In genomic region chr1:202854787-202855186, GRCh38 we compare ENCODE assay signal across 32 cellular contexts. TPM values are rescaled to one million over a fixed set of nuclear protein-coding genes. Genes with fewer than 3 reads are reported as not detected.
"Had no signal": no experiment of that assay in that cellular context is flagged by ENCODE, and none has a peak within 500 bp of the region (broad histone marks: within the 10 kb centered on the region; RNA-seq: fewer than 3 reads in every experiment).

No MANE protein-coding gene starts in this region.

- H3K36me3 ChIP-seq: adrenal gland, brain microvascular endothelial cell, breast epithelium had no signal

- H3K4me1 ChIP-seq: body of pancreas, breast epithelium had no signal

- H3K27ac ChIP-seq: adrenal gland, body of pancreas, brain microvascular endothelial cell, breast epithelium, VCaP had no signal

- H3K4me3 ChIP-seq: adrenal gland, body of pancreas, breast epithelium had no signal

- ATAC-seq: activated CD8-positive, alpha-beta T cell treated with anti-CD3 and anti-CD28 coated beads for 36 hours; activated naive CD4-positive, alpha-beta T cell treated with anti-CD3 and anti-CD28 coated beads, Interleukin-2, amount 50 U/mL, for 72 hours; activated T-cell treated with anti-CD3 and anti-CD28 coated beads, Interleukin-2, amount 50 U/mL, for 4 hours; activated T-cell treated with anti-CD3 and anti-CD28 coated beads, Interleukin-2, amount 50 U/mL, for 72 hours; activated T-helper 17 cell treated with anti-CD3 and anti-CD28 coated beads, Interleukin-2, amount 50 U/mL, for 72 hours; body of pancreas had no signal

- H3K27me3 ChIP-seq: adrenal gland, body of pancreas, brain microvascular endothelial cell, breast epithelium had no signal

- H3K9me3 ChIP-seq: adrenal gland, body of pancreas, breast epithelium had no signal

- DNase-seq: activated B cell treated with CpG ODN at 0.5 μM for 24 hours; activated CD4-positive, alpha-beta memory T cell treated with anti-CD3 and anti-CD28 coated beads for 36 hours; activated CD4-positive, alpha-beta T cell treated with anti-CD3 and anti-CD28 coated beads for 4 hours; activated CD4-positive, alpha-beta T cell treated with anti-CD3 and anti-CD28 coated beads, Interleukin-2, amount 10 ng/mL, durations not matched to agents 24 days and 14 days; activated CD4-positive, alpha-beta T cell treated with anti-CD3 and anti-CD28 coated beads, Interleukin-2, amount 50 U/mL, for 1 hour; activated CD4-positive, alpha-beta T cell treated with anti-CD3 and anti-CD28 coated beads, Interleukin-2, amount 50 U/mL, for 4 hours; activated CD4-positive, CD25-positive, alpha-beta regulatory T cell treated with anti-CD3 and anti-CD28 coated beads, Interleukin-2, amount 50 U/mL, for 72 hours; activated CD8-positive, alpha-beta memory T cell treated with anti-CD3 and anti-CD28 coated beads, Interleukin-2, amount 50 U/mL, for 4 hours; activated CD8-positive, alpha-beta T cell treated with anti-CD3 and anti-CD28 coated beads for 36 hours; activated effector memory CD4-positive, alpha-beta T cell treated with anti-CD3 and anti-CD28 coated beads, Interleukin-2, amount 50 U/mL, for 16 hours; activated gamma-delta T cell treated with Interleukin-2 at 50 U/mL for 16 hours; activated naive CD4-positive, alpha-beta T cell; activated naive CD4-positive, alpha-beta T cell treated with anti-CD3 and anti-CD28 coated beads for 36 hours; activated naive CD4-positive, alpha-beta T cell treated with anti-CD3 and anti-CD28 coated beads, Interleukin-2, amount 50 U/mL, for 16 hours; activated naive CD8-positive, alpha-beta T cell treated with anti-CD3 and anti-CD28 coated beads for 36 hours; activated T-cell treated with anti-CD3 and anti-CD28 coated beads for 4 hours; activated T-cell treated with anti-CD3 and anti-CD28 coated beads, Interleukin-2, amount 50 U/mL, for 1 hour; activated T-cell treated with anti-CD3 and anti-CD28 coated beads, Interleukin-2, amount 50 U/mL, for 4 hours; activated T-cell treated with anti-CD3 and anti-CD28 coated beads, Interleukin-2, amount 50 U/mL, for 72 hours; adrenal gland; amniotic stem cell; aorta; body of pancreas; brain microvascular endothelial cell; central memory CD4-positive, alpha-beta T cell; T-helper 2 cell; T-helper 9 cell had no signal

RNA-seq across cellular contexts. Expression of gene PCAT6, which starts 44.0 kb away (rescaled TPM):
- total RNA-seq: body of pancreas, cerebellum had no signal
